ENCODE assay signal across 7 cellular contexts in genomic region chr2:62913311-62913710, GRCh38.
"Had no signal": no experiment of that assay in that cellular context is flagged by ENCODE, and none has a peak within 500 bp of the region (broad histone marks: within the 10 kb centered on the region; RNA-seq: fewer than 3 reads in every experiment).

No MANE protein-coding gene starts in this region.

- DNase-seq: GDM1, GF-D8 had no signal

- FAIRE-seq: G401.6, GM12891, GM12892, GM18507, GM19239 had no signal
